ENCODE assay signal across 8 cellular contexts in the genomic region with DNA sequence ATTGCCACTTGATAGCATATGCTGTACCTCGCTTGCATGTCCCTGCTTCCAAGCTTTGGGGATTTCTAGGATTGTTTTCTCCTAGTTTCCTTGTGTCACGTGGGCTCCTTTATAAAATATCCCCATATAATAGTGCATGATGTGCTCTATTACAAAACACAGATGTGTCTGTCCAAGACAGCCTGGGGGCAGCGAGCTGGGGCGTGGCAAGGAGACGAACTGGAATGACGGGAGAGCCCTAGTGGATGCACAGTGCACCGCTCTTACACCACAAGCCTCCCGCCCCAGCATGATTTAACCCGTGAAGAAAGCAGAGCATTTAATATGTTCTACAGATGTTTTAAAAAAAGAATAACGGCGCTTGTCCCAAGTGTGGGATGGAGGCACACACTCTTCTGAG.
DNase-seq lines count a peak whose midpoint lies in the region; ATAC-seq, FAIRE-seq and TF ChIP-seq lines count a peak whose summit lies in the region.
"Not testable (repeated sequence)": the region's sequence is repeated elsewhere in the genome, so short reads cannot be mapped to it uniquely, and the experiment has no call there.

No MANE protein-coding gene starts in this region.

- not testable (repeated sequence) for FAIRE-seq in bronchial epithelial cell (lab: Jason Lieb, UNC)

- H2AFZ ChIP-seq in GM23248, result not testable (repeated sequence)

- 0 out of 2 replicates have a peak, but pooled peaks have one; percentile 9 for TF ChIP-seq CTCF in BJ (IDR thresholded peaks at IDR 0.05; ENCODE audit: insufficient read depth, low read depth, low read length)
- TF ChIP-seq CTCF in RWPE2 (IDR thresholded peaks at IDR 0.05; ENCODE audit: poor library complexity, severe bottlenecking); bronchial epithelial cell (IDR thresholded peaks at IDR 0.05; ENCODE audit: insufficient read depth, low read length, severe bottlenecking); osteocyte (IDR thresholded peaks at IDR 0.05); type B pancreatic cell (conservative IDR thresholded peaks at IDR 0.05): not testable (repeated sequence)

- H3K4me3 ChIP-seq in BJ (ENCODE audit: low read depth, low read length); GM23248; RWPE2 (ENCODE audit: severe bottlenecking); bronchial epithelial cell (ENCODE audit: low read depth, low read length): not testable (repeated sequence)

- not testable (repeated sequence) for H3K4me2 ChIP-seq in GM23248 (ENCODE audit: unreplicated experiment)

- H3K4me1 ChIP-seq in GM23248 (ENCODE audit: insufficient read depth); RWPE2 (ENCODE audit: insufficient read depth, poor library complexity, severe bottlenecking): not testable (repeated sequence)

- not testable (repeated sequence) for DNase-seq in BJ (ENCODE audit: low read depth)
- peak; percentile 3 for DNase-seq in GM23248
- peak; percentile 76 for DNase-seq in RWPE2 (ENCODE audit: low spot score)
- DNase-seq in bronchial epithelial cell (ENCODE audit: low read depth), result peak; percentile 63
- peak; percentile 36 for DNase-seq in fibroblast of gingiva (ENCODE audit: low read depth)
- DNase-seq in islet precursor cell, result peak; percentile 52
- DNase-seq in osteocyte (ENCODE audit: extremely low spot score, unreplicated experiment), result peak; percentile 54
- DNase-seq in type B pancreatic cell (ENCODE audit: extremely low spot score, unreplicated experiment), result peak; percentile 66

- not testable (repeated sequence) for H4K20me1 ChIP-seq in GM23248 (ENCODE audit: insufficient read depth)

- CTCF ChIA-PET in BJ (lab: Yijun Ruan, JAX), result not testable (repeated sequence)

- H3K4me3 Mint-ChIP-seq in osteocyte (ENCODE audit: unreplicated experiment); type B pancreatic cell: not testable (repeated sequence)

- in situ Hi-C loops in GM23248 (cut with MboI), result not testable (repeated sequence)

- 38 to 52% methylated on average over 8 to 11 of the region's 11 CpGs for WGBS in GM23248 (ENCODE audit: low coverage in 1 of 2, low lambda C conversion rate in 2 of 2, missing lambda C conversion rate in 2 of 2), 2 experiments

- H3K9ac ChIP-seq in GM23248, result not testable (repeated sequence)

- H3K27ac Mint-ChIP-seq in osteocyte (ENCODE audit: unreplicated experiment); type B pancreatic cell: not testable (repeated sequence)

- not testable (repeated sequence) for H3K36me3 Mint-ChIP-seq in osteocyte (ENCODE audit: unreplicated experiment); type B pancreatic cell

- H3K27me3 ChIP-seq in BJ (ENCODE audit: control insufficient read depth, insufficient read depth, low read length); GM23248 (replicated peaks; ENCODE audit: insufficient read depth); RWPE2 (ENCODE audit: insufficient read depth, poor library complexity, severe bottlenecking); bronchial epithelial cell (ENCODE audit: control insufficient read depth, insufficient read depth, low read length): not testable (repeated sequence)

- not testable (repeated sequence) for H3K9me3 ChIP-seq in GM23248 (ENCODE audit: low read depth); RWPE2 (ENCODE audit: severe bottlenecking)

- H3K27ac ChIP-seq in GM23248; RWPE2 (ENCODE audit: poor library complexity, severe bottlenecking): not testable (repeated sequence)

- H3K9me3 Mint-ChIP-seq in osteocyte (ENCODE audit: unreplicated experiment); type B pancreatic cell: not testable (repeated sequence)

- H3K36me3 ChIP-seq in BJ (ENCODE audit: control insufficient read depth, insufficient read depth, low read length); GM23248 (ENCODE audit: low read depth); RWPE2 (ENCODE audit: low read depth); bronchial epithelial cell (ENCODE audit: control insufficient read depth, insufficient read depth, low read length): not testable (repeated sequence)

- H3K27me3 Mint-ChIP-seq in osteocyte (ENCODE audit: unreplicated experiment); type B pancreatic cell: not testable (repeated sequence)

- ATAC-seq in RWPE2 (ENCODE audit: low read depth), result peak; percentile 73

- H3F3A ChIP-seq in GM23248 (ENCODE audit: insufficient read depth), result not testable (repeated sequence)

- POLR2A ChIA-PET in BJ (lab: Charles Lee), result not testable (repeated sequence)

- not testable (repeated sequence) for H3K9me2 ChIP-seq in GM23248 (ENCODE audit: insufficient read depth)

- not testable (repeated sequence) for H3K79me2 ChIP-seq in GM23248 (ENCODE audit: insufficient read depth)

- H3K4me1 Mint-ChIP-seq in osteocyte (ENCODE audit: unreplicated experiment), result peaks cover 11% of the 10 kb centered on the region
- not testable (repeated sequence) for H3K4me1 Mint-ChIP-seq in type B pancreatic cell (ENCODE audit: unreplicated experiment)
